20 cellular contexts compared by ENCODE assay signal in the genomic region with DNA sequence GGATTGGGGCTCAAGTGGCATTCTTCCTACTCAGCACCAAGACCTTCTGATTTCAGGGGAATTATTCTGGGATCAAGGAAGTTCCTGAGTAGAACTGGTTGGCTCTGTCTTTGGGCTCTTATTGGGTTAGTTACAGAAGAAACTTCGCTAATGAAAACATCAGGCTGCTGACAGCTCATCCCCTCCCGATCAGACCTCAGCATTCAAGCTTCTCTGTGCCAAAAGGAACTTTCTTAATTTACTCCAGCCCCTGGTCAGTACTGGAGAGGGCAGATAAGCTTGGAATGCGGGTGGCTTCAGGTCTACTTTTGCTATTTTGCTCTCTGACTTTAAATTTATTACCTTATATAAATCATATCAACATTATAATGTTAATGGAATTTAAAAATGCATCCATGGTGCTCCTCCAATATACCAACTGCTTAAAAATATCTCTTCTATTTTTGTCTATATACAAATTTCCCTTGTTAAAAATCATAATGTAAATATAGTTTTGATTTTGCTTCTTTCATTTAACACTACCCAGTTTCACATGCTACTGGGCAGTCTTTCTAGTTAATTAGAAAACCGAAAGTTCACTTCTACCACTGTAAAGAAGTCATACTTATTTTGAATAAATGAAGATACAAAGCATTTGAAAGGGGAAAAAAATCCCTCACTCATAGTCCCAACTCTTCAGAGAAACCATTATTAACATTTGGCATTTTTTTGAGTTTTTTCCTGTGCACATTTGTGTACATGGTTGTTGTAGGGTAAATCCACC. TPM values are rescaled to one million over a fixed set of nuclear protein-coding genes. Genes with fewer than 3 reads are reported as not detected.
DNase-seq lines count a peak whose midpoint lies in the region; ATAC-seq and TF ChIP-seq lines count a peak whose summit lies in the region.
"Had no signal": no experiment of that assay in that cellular context is flagged by ENCODE, and none has a peak within 500 bp of the region (broad histone marks: within the 10 kb centered on the region; RNA-seq: fewer than 3 reads in every experiment).

No MANE protein-coding gene starts in this region.

- TF ChIP-seq POLR2A in vagina (IDR thresholded peaks at IDR 0.05) = no peak

- H3K27ac ChIP-seq in PC-9 (no peak overlapping the region), lower lobe of right lung (no peak overlapping the region), vagina (no peak overlapping the region)
- H3K27ac ChIP-seq: parathyroid adenoma, upper lobe of left lung had no signal

- CTCF ChIA-PET in PC-9 (lab: Charles Lee) = no interaction called here

- POLR2A ChIA-PET in PC-9 (lab: Charles Lee; ENCODE audit: unreplicated experiment) = interaction anchor here (0.8 kb wide), 1 partner anchor 12 kb away, joined by 4 read pairs; no protein-coding TSS in a partner anchor

- TF ChIP-seq CTCF in PC-9 (conservative IDR thresholded peaks at IDR 0.05) = no peak
- TF ChIP-seq CTCF in lower lobe of right lung (IDR thresholded peaks at IDR 0.05) = no peak
- no peak for TF ChIP-seq CTCF in vagina (IDR thresholded peaks at IDR 0.05)

- ATAC-seq in GM18511 (IDR thresholded peaks at IDR 0.05; ENCODE audit: unreplicated experiment) (peak; percentile 75), GM19397 (IDR thresholded peaks at IDR 0.05; ENCODE audit: unreplicated experiment) (peak; percentile 63), HG03175 (IDR thresholded peaks at IDR 0.05; ENCODE audit: unreplicated experiment) (peak; percentile 62), lower lobe of right lung (no peak)
- no peak for ATAC-seq in effector memory CD8-positive, alpha-beta T cell (replicated peaks)
- ATAC-seq: activated CD4-positive, CD25-positive, alpha-beta regulatory T cell treated with anti-CD3 and anti-CD28 coated beads, Interleukin-2, amount 50 U/mL, for 24 hours had no signal

- no peaks in the 10 kb centered on the region for H3K9me3 Mint-ChIP-seq in effector memory CD8-positive, alpha-beta T cell
- H3K9me3 Mint-ChIP-seq: CD8-positive, alpha-beta memory T cell; naive B cell had no signal

- H3K4me1 ChIP-seq in PC-9 (replicated peaks; ENCODE audit: insufficient read depth) (no peaks in the 10 kb centered on the region), lower lobe of right lung (no peaks in the 10 kb centered on the region), vagina (no peaks in the 10 kb centered on the region)
- H3K4me1 ChIP-seq: parathyroid adenoma, upper lobe of left lung had no signal

- no peak overlapping the region for H3K4me3 Mint-ChIP-seq in effector memory CD8-positive, alpha-beta T cell
- H3K4me3 Mint-ChIP-seq: CD8-positive, alpha-beta memory T cell; naive B cell had no signal

- no peaks in the 10 kb centered on the region for H3K79me2 ChIP-seq in PC-9 (ENCODE audit: low read depth)
- H3K79me2 ChIP-seq: parathyroid adenoma had no signal

- H3K36me3 ChIP-seq in PC-9 (ENCODE audit: low read depth) (no peaks in the 10 kb centered on the region), lower lobe of right lung (no peaks in the 10 kb centered on the region), vagina (no peaks in the 10 kb centered on the region)
- H3K36me3 ChIP-seq: upper lobe of left lung had no signal

- no TSS peak for BruUV-seq in PC-9 (replicated peaks; lab: Mats Ljungman, UMichigan)

- DNase-seq in effector memory CD8-positive, alpha-beta T cell = no peak
- DNase-seq in PC-9 (no peak), lower lobe of right lung (no peak), vagina (ENCODE audit: extremely low spot score in 2 of 2) (no peak)
- DNase-seq in activated effector memory CD4-positive, alpha-beta T cell treated with anti-CD3 and anti-CD28 coated beads, Interleukin-2, amount 50 U/mL, for 16 hours = no peak
- DNase-seq: activated CD8-positive, alpha-beta memory T cell treated with anti-CD3 and anti-CD28 coated beads for 24 hours; CD8-positive, alpha-beta memory T cell; dermis blood vessel endothelial cell; hippocampal formation; islet precursor cell; naive B cell; NCI-H1417; stimulated activated CD4-positive, alpha-beta T cell treated with anti-CD3 and anti-CD28 coated beads, Interleukin-1b, Interleukin-23, amount 100 ng/mL, for 48 hours; stimulated activated naive CD4-positive, alpha-beta T cell treated with Interleukin-2 at 50 U/mL for 16 hours; upper lobe of left lung had no signal

- no peaks in the 10 kb centered on the region for H3K27me3 Mint-ChIP-seq in effector memory CD8-positive, alpha-beta T cell
- H3K27me3 Mint-ChIP-seq: CD8-positive, alpha-beta memory T cell; naive B cell had no signal

- H3F3A ChIP-seq in PC-9 (ENCODE audit: insufficient read depth, low read depth) = no peaks in the 10 kb centered on the region

- peak overlapping the region; percentile 15 to 60 for H3K27ac Mint-ChIP-seq in effector memory CD8-positive, alpha-beta T cell
- H3K27ac Mint-ChIP-seq: naive B cell had no signal

- H3K9me3 ChIP-seq in PC-9 (ENCODE audit: insufficient read depth, low read depth) (no peaks in the 10 kb centered on the region), lower lobe of right lung (no peaks in the 10 kb centered on the region), vagina (no peaks in the 10 kb centered on the region)
- H3K9me3 ChIP-seq: upper lobe of left lung had no signal

- peaks cover 15% of the 10 kb centered on the region for H3K36me3 Mint-ChIP-seq in effector memory CD8-positive, alpha-beta T cell (ENCODE audit: insufficient read depth)
- H3K36me3 Mint-ChIP-seq: naive B cell had no signal

- H3K27me3 ChIP-seq in PC-9 (ENCODE audit: insufficient read depth, low read depth) (no peaks in the 10 kb centered on the region), lower lobe of right lung (ENCODE audit: low read depth) (no peaks in the 10 kb centered on the region), vagina (no peaks in the 10 kb centered on the region)
- H3K27me3 ChIP-seq: upper lobe of left lung had no signal

- H3K4me3 ChIP-seq in PC-9 (no peak overlapping the region), lower lobe of right lung (no peak overlapping the region), vagina (no peak overlapping the region)
- H3K4me3 ChIP-seq: upper lobe of left lung had no signal

- H3K4me2 ChIP-seq in PC-9 = no peak overlapping the region

- no peak overlapping the region for H2AFZ ChIP-seq in PC-9
- H2AFZ ChIP-seq: parathyroid adenoma had no signal

- H4K20me1 ChIP-seq in PC-9 (ENCODE audit: insufficient read depth) = no peaks in the 10 kb centered on the region

- intact Hi-C loops in PC-9 (cut with micrococcal nuclease; ENCODE audit: unreplicated experiment) = no loop called here
- intact Hi-C loops in lower lobe of right lung (cut with DNase I) = no loop called here
- intact Hi-C loops in vagina (cut with DNase I) = no loop called here

- H3K9me2 ChIP-seq in PC-9 (ENCODE audit: insufficient read depth) = no peaks in the 10 kb centered on the region

- peaks cover 13 to 21% of the 10 kb centered on the region in 2 donors for H3K4me1 Mint-ChIP-seq in effector memory CD8-positive, alpha-beta T cell (ENCODE audit: low read depth in 2 of 2)
- H3K4me1 Mint-ChIP-seq: naive B cell had no signal

RNA-seq across cellular contexts. Expression of a gene that starts 34.4 kb away (rescaled TPM):
- total RNA-seq in PC-9 (2021) (not detected in 2 replicates), lower lobe of right lung (0.95 TPM), vagina (not detected)
- total RNA-seq: CD8-positive, alpha-beta memory T cell; dermis blood vessel endothelial cell had no signal

RNA-seq across cellular contexts. Expression of a gene that starts 58.8 kb away (rescaled TPM):
- total RNA-seq in PC-9 (2021) = 0.44 and 0.45 TPM in 2 replicates
- total RNA-seq in lower lobe of right lung = 15.4 TPM
- under 0.01 TPM for total RNA-seq in vagina
- total RNA-seq: dermis blood vessel endothelial cell had no signal

Comparison
In these comparisons a context has a peak if more than half of its experiments do, and no peak if none do; other contexts are left out.
1. ATAC-seq: peak in GM18511 (single experiment), GM19397 (single experiment) and HG03175 (single experiment); none in effector memory CD8-positive, alpha-beta T cell (single experiment) and lower lobe of right lung (0 of 2).
2. RNA of a gene that starts 58.8 kb away (total RNA-seq): 15.4 TPM in lower lobe of right lung (single experiment); 0.44 to 0.45 TPM in PC-9 and under 0.01 TPM in vagina (single experiment); every median in the first group is over 10 times any median in the second.